8 cellular contexts compared by ENCODE assay signal in the genomic region with DNA sequence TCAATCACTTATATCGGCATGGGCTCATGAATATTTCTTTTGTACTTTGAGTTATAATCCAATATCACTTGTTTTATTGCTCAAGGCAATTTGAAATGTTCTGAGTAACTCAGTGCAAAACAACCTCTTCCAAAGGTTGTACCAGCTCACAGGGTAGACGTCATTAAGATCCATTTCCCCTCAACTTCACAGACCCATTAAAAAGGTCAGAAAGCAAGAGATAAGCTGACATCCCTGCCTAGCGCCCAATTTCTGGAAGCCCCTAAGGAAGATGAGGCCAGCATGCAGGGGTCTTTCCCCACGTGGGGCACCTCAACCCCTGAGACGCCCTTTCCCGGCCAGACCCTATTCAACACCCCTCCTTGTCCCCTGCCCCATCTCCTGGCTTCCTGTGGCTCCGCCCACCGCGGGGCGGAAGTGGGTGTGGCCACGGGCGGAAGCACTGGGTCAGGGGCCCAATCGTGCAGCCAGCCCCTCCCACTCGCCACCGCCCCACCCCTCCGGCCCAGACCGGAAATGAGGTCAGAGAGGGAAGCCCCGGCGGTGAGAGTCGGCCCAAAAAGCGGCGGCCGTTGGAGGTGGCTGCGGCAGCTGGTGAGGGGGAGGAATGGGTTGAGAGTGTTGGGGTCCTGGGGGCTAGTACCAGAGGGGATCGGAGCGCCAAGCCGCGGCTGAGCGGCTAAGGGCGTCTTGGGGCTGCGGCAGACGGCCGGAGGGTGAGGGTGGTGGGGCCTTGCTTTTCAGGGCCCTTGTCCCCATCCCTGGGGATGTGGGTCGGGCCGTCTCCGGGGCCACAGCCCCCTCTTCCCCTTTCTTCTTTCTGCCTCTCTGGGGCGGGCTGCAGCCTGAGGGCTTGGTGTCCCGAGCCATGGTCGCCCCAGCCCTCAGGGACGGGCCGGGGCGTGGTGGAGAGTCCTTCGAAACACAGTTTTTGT. TPM values are rescaled to one million over a fixed set of nuclear protein-coding genes. Genes with fewer than 3 reads are reported as not detected.
A peak's percentile ranks its signal among the peaks of the same experiment; 100 is the strongest.
DNase-seq lines count a peak whose midpoint lies in the region; ATAC-seq and TF ChIP-seq lines count a peak whose summit lies in the region.

TSS of gene GPATCH2L (plus strand) at position 525 of the 935 bp plus-strand sequence. CDS start 2,442 bp downstream, outside the sequence.

- peak within 1 kb of the TSS; percentile 72 to 100 (median 97) for H3K4me3 ChIP-seq in dorsolateral prefrontal cortex
- peak within 1 kb of the TSS; percentile 93 for H3K4me3 ChIP-seq in lower leg skin (ENCODE audit: low read depth, poor library complexity, severe bottlenecking)

- TF ChIP-seq POLR2A in lower leg skin (IDR thresholded peaks at IDR 0.05) = peak in 1 of 2 donors; percentile 10

- peak; percentile 97 for DNase-seq in CD1c-positive myeloid dendritic cell (ENCODE audit: extremely low spot score)
- peak; percentile 81 for DNase-seq in NCI-H774 (lab: John Stamatoyannopoulos, UW)
- DNase-seq in activated CD4-positive, alpha-beta T cell treated with anti-CD3 and anti-CD28 coated beads, Interleukin-2, amount 50 U/mL, for 48 hours = peak; percentile 99
- peak; percentile 88 to 97 (median 94) for DNase-seq in dorsolateral prefrontal cortex
- DNase-seq in lower leg skin (ENCODE audit: low spot score in 2 of 2) = peak; percentile 93 to 99
- DNase-seq in stimulated activated CD4-positive, alpha-beta T cell treated with anti-CD3 and anti-CD28 coated beads, Interleukin-4, amount 100 ng/mL, for 4 hours = peak; percentile 95 to 98

- H3K27ac ChIP-seq in dorsolateral prefrontal cortex = peak within 1 kb of the TSS in 44 of 59 donors; percentile 16 to 88 (median 68)

- TF ChIP-seq CTCF in dorsolateral prefrontal cortex (IDR thresholded peaks at IDR 0.05 in 54 of 56, conservative IDR thresholded peaks at IDR 0.05 in 2 of 56; ENCODE audit: low read depth in 1 of 56, partially characterized antibody in 56 of 56) = peak in 13 of 56 donors; percentile 13 to 42 (median 16)
- no peak for TF ChIP-seq CTCF in lower leg skin (IDR thresholded peaks at IDR 0.05)

- no peaks in the 10 kb centered on the region for H3K27me3 ChIP-seq in dorsolateral prefrontal cortex

- ATAC-seq in GM19372 (IDR thresholded peaks at IDR 0.05; ENCODE audit: low read depth, unreplicated experiment) (peak; percentile 80), HG03521 (IDR thresholded peaks at IDR 0.05; ENCODE audit: unreplicated experiment) (peak; percentile 86)

- WGBS in lower leg skin, 2 donors = 2 to 3% methylated on average over 31 to 43 of the region's 43 CpGs

- intact Hi-C loops in dorsolateral prefrontal cortex (cut with DNase I) (no loop called here), lower leg skin (cut with DNase I; ENCODE audit: low total_unique reads) (no loop called here)

RNA-seq across cellular contexts. Expression of gene GPATCH2L, which starts in this region (rescaled TPM):
- total RNA-seq in dorsolateral prefrontal cortex (10 to 100 TPM; 48.3 to 78.8 (median 63.9) TPM), lower leg skin (10 to 100 TPM; 27.7 to 62.1 (median 33.0) TPM)

Comparison
In these comparisons a context has a peak if more than half of its experiments do, and no peak if none do; other contexts are left out.
1. Peak in every context shown above with its lines: DNase-seq, ATAC-seq, H3K4me3 ChIP-seq and H3K27ac ChIP-seq.